In genomic region chr12:32755051-32755653, GRCh38 we compare ENCODE assay signal across 1 cellular context.
TF ChIP-seq lines count a peak whose summit lies in the region.

No MANE protein-coding gene starts in this region.

TF ChIP-seq in HepG2, 621 proteins besides CTCF, POLR2A, EP300 and RAD21 (continued from another document):
- TF ChIP-seq ZBTB26 (CRISPR knock-in tag; IDR thresholded peaks at IDR 0.05; ENCODE audit: borderline replicate concordance) (0 out of 2 replicates have a peak, but pooled peaks have one; percentile 57), ZNF558 (CRISPR knock-in tag; IDR thresholded peaks at IDR 0.05; ENCODE audit: borderline replicate concordance) (0 out of 2 replicates have a peak, but pooled peaks have one; percentile 51), POGZ (CRISPR knock-in tag; IDR thresholded peaks at IDR 0.05) (peak; percentile 20; the same call in 1 of the 2 replicates), GRHL1 (CRISPR knock-in tag; conservative IDR thresholded peaks at IDR 0.05) (no peak), ZBTB43 (CRISPR knock-in tag; conservative IDR thresholded peaks at IDR 0.05) (peak; percentile 36), TBX2 (CRISPR knock-in tag; IDR thresholded peaks at IDR 0.05; ENCODE audit: borderline replicate concordance) (no peak), HNF1A (IDR thresholded peaks at IDR 0.05; ENCODE audit: low read depth) (no peak), HNF1A (CRISPR knock-in tag; IDR thresholded peaks at IDR 0.05; ENCODE audit: borderline replicate concordance) (0 out of 2 replicates have a peak, but pooled peaks have one; percentile 47), ZNF710 (CRISPR knock-in tag; IDR thresholded peaks at IDR 0.05; ENCODE audit: borderline replicate concordance) (0 out of 2 replicates have a peak, but pooled peaks have one; percentile 21), ELF3 (CRISPR knock-in tag; IDR thresholded peaks at IDR 0.05) (peak; percentile 56), ZFP1 (CRISPR knock-in tag; IDR thresholded peaks at IDR 0.05) (no peak), HOXA5 (CRISPR knock-in tag; IDR thresholded peaks at IDR 0.05) (0 out of 2 replicates have a peak, but pooled peaks have one; percentile 4), IRF9 (CRISPR knock-in tag; IDR thresholded peaks at IDR 0.05; ENCODE audit: borderline replicate concordance) (peak; percentile 32; the same call in 1 of the 2 replicates), NONO (IDR thresholded peaks at IDR 0.05) (no peak), NONO (CRISPR knock-in tag; conservative IDR thresholded peaks at IDR 0.05) (peak; percentile 26; the same call in 1 of the 2 replicates), ZNF639 (CRISPR knock-in tag; conservative IDR thresholded peaks at IDR 0.05) (0 out of 2 replicates have a peak, but pooled peaks have one; percentile 17), ZNF333 (CRISPR knock-in tag; IDR thresholded peaks at IDR 0.05; ENCODE audit: borderline replicate concordance) (0 out of 2 replicates have a peak, but pooled peaks have one; percentile 21), ZNF549 (CRISPR knock-in tag; IDR thresholded peaks at IDR 0.05) (no peak), ZNF121 (CRISPR knock-in tag; IDR thresholded peaks at IDR 0.05) (peak; percentile 36; the same call in 1 of the 2 replicates), ZNF451 (CRISPR knock-in tag; IDR thresholded peaks at IDR 0.05) (peak; percentile 41; the same call in 1 of the 2 replicates), ZNF770 (CRISPR knock-in tag; IDR thresholded peaks at IDR 0.05) (no peak), TSC22D2 (CRISPR knock-in tag; IDR thresholded peaks at IDR 0.05; ENCODE audit: borderline replicate concordance) (0 out of 2 replicates have a peak, but pooled peaks have one; percentile 13), PHF21A (CRISPR knock-in tag; IDR thresholded peaks at IDR 0.05) (no peak), RBM22 (optimal IDR thresholded peaks at IDR 0.05; ENCODE audit: low read length) (no peak), CBFB (CRISPR knock-in tag; IDR thresholded peaks at IDR 0.05) (peak; percentile 35; the same call in 1 of the 2 replicates), ZNF24 (IDR thresholded peaks at IDR 0.05) (no peak), PLSCR1 (CRISPR knock-in tag; IDR thresholded peaks at IDR 0.05; ENCODE audit: borderline replicate concordance) (no peak), ZNF605 (CRISPR knock-in tag; IDR thresholded peaks at IDR 0.05) (peak; percentile 81), ZNF704 (CRISPR knock-in tag; IDR thresholded peaks at IDR 0.05; ENCODE audit: borderline replicate concordance) (peak; percentile 19; the same call in 1 of the 2 replicates), SAP130 (CRISPR knock-in tag; IDR thresholded peaks at IDR 0.05; ENCODE audit: low read depth) (peak; percentile 73), CCDC6 (CRISPR knock-in tag; IDR thresholded peaks at IDR 0.05) (peak; percentile 60; the same call in 1 of the 2 replicates), POGK (CRISPR knock-in tag; conservative IDR thresholded peaks at IDR 0.05) (peak; percentile 82), ZNF362 (CRISPR knock-in tag; IDR thresholded peaks at IDR 0.05; ENCODE audit: borderline replicate concordance) (peak; percentile 56; the same call in 1 of the 2 replicates)
